10 cellular contexts compared by ENCODE assay signal in the genomic region with DNA sequence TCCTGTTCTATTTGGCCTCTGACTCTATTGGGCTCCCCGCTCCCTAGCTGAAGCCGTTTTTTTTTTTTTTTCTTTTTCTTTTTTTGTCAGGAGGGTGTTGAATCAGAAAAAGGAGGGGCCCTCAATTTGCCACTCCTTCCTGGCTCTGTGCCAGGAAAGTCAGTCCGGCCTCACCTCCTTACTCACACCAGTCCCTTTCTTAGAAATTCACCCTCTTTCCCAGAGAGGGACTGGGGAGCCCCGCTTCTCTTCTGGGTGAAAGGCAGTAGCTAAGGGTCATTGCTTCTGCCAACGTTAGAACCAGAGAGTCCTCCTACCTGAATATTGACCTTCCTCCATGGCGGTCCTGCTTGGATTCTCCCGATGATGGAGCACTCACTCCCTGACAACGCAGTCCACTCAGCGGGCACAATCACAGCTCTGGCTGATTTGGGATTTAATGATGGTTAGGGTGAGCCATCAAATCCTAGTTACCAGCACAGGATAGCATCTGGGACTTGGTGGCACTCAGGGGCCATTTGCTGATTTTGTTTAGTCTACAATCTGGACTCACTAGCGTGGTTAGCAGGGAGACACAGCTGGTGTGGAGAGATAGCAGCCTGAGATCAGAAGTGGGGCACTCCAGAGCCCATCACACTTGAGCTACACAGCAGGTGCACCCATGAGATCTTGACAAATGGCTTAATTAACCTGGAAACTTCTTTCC. TPM values are rescaled to one million over a fixed set of nuclear protein-coding genes. Genes with fewer than 3 reads are reported as not detected.
DNase-seq lines count a peak whose midpoint lies in the region; TF ChIP-seq lines count a peak whose summit lies in the region.
"Had no signal": no experiment of that assay in that cellular context is flagged by ENCODE, and none has a peak within 500 bp of the region (broad histone marks: within the 10 kb centered on the region; RNA-seq: fewer than 3 reads in every experiment).

No MANE protein-coding gene starts in this region.

- H3K4me1 ChIP-seq in breast epithelium = no peaks in the 10 kb centered on the region
- peaks cover 57% of the 10 kb centered on the region for H3K4me1 ChIP-seq in OCI-LY7 (ENCODE audit: insufficient read depth, low read length, poor library complexity, severe bottlenecking)

- H3K27me3 ChIP-seq in breast epithelium = peaks cover 0 to 56% of the 10 kb centered on the region in 2 donors

- H3K36me3 ChIP-seq in breast epithelium (no peaks in the 10 kb centered on the region), OCI-LY7 (ENCODE audit: insufficient read depth, low read length) (no peaks in the 10 kb centered on the region)

- peaks cover 63% of the 10 kb centered on the region for H3K27me3 Mint-ChIP-seq in MCF 10A (ENCODE audit: insufficient read depth, unreplicated experiment)
- H3K27me3 Mint-ChIP-seq in endothelial cell (ENCODE audit: unreplicated experiment) = peaks cover 13% of the 10 kb centered on the region

- peak overlapping the region; percentile 22 for H3K4me2 ChIP-seq in OCI-LY7 (ENCODE audit: low read length)

- H3K4me3 ChIP-seq in breast epithelium (no peak overlapping the region), OCI-LY7 (ENCODE audit: low read depth, low read length, poor library complexity, severe bottlenecking) (no peak overlapping the region)
- H3K4me3 ChIP-seq: skin epidermis had no signal

- TF ChIP-seq CTCF in MCF 10A (IDR thresholded peaks at IDR 0.05; ENCODE audit: unreplicated experiment) (no peak), breast epithelium (IDR thresholded peaks at IDR 0.05) (no peak), OCI-LY7 (conservative IDR thresholded peaks at IDR 0.05; ENCODE audit: low read length) (no peak), endothelial cell (IDR thresholded peaks at IDR 0.05; ENCODE audit: unreplicated experiment) (no peak)

- H3K27ac ChIP-seq in breast epithelium = no peak overlapping the region
- no peak overlapping the region for H3K27ac ChIP-seq in OCI-LY7 (ENCODE audit: low read depth, low read length, poor library complexity, severe bottlenecking)
- H3K27ac ChIP-seq: skin epidermis had no signal

- no peak for TF ChIP-seq POLR2A in breast epithelium (IDR thresholded peaks at IDR 0.05)

- H3K36me3 Mint-ChIP-seq in MCF 10A (ENCODE audit: insufficient read depth, unreplicated experiment) (peaks cover 6% of the 10 kb centered on the region), endothelial cell (ENCODE audit: low read depth, unreplicated experiment) (no peaks in the 10 kb centered on the region)

- peak; percentile 21 for DNase-seq in MCF 10A (ENCODE audit: unreplicated experiment)
- DNase-seq in breast epithelium (ENCODE audit: low spot score in 2 of 2) = no peak
- DNase-seq in OCI-LY7 (ENCODE audit: low spot score) = peak; percentile 50
- DNase-seq in endothelial cell (ENCODE audit: low spot score) = no peak
- DNase-seq in NCI-H187 (lab: John Stamatoyannopoulos, UW) = no peak
- no peak for DNase-seq in COR-L47 (lab: John Stamatoyannopoulos, UW)
- no peak for DNase-seq in SHP77 treated with DMSO at 0.1 percent for 48 hours (lab: John Stamatoyannopoulos, UW)
- no peak for DNase-seq in cortex of kidney (lab: John Stamatoyannopoulos, UW)
- DNase-seq: effector CD4-positive, alpha-beta T cell had no signal

- H3K9me3 Mint-ChIP-seq in MCF 10A (ENCODE audit: unreplicated experiment) = no peaks in the 10 kb centered on the region
- no peaks in the 10 kb centered on the region for H3K9me3 Mint-ChIP-seq in endothelial cell (ENCODE audit: unreplicated experiment)

- H3K27ac Mint-ChIP-seq in MCF 10A (ENCODE audit: low read depth, unreplicated experiment) = no peak overlapping the region
- H3K27ac Mint-ChIP-seq in endothelial cell (ENCODE audit: unreplicated experiment) = no peak overlapping the region

- intact Hi-C loops in MCF 10A (cut with micrococcal nuclease) = no loop called here
- intact Hi-C loops in breast epithelium (cut with DNase I; ENCODE audit: low total_unique reads) = no loop called here
- intact Hi-C loops in OCI-LY7 (cut with micrococcal nuclease; ENCODE audit: unreplicated experiment) = no loop called here

- H3K4me1 Mint-ChIP-seq in MCF 10A (ENCODE audit: insufficient read depth, unreplicated experiment) = peaks cover 10% of the 10 kb centered on the region
- H3K4me1 Mint-ChIP-seq in endothelial cell (ENCODE audit: unreplicated experiment) = no peaks in the 10 kb centered on the region

- CTCF ChIA-PET in MCF 10A (lab: Yijun Ruan, JAX) (interaction anchor here (0.7 to 1.2 kb wide), 2 partner anchors 21 to 158 kb away, joined by 3 to 4 read pairs; no protein-coding TSS in a partner anchor), OCI-LY7 (lab: Charles Lee; ENCODE audit: unreplicated experiment) (interaction anchor here (1.4 kb wide), 1 partner anchor 19 kb away, joined by 4 read pairs; a partner anchor contains a TSS)

- H3K9me3 ChIP-seq in breast epithelium = no peaks in the 10 kb centered on the region
- H3K9me3 ChIP-seq in OCI-LY7 (ENCODE audit: low read length) = no peaks in the 10 kb centered on the region

- H3K9me2 ChIP-seq in OCI-LY7 (ENCODE audit: insufficient read depth, low read length) = no peaks in the 10 kb centered on the region

- no peaks in the 10 kb centered on the region for H3K79me2 ChIP-seq in OCI-LY7 (ENCODE audit: insufficient read depth, low read depth, low read length)

- no peaks in the 10 kb centered on the region for H4K20me1 ChIP-seq in OCI-LY7 (ENCODE audit: insufficient read depth, low read length)

- no TSS peak for BruUV-seq in MCF 10A (replicated peaks; lab: Mats Ljungman, UMichigan)
- no TSS peak for BruUV-seq in OCI-LY7 (replicated peaks; lab: Mats Ljungman, UMichigan)

- H3K4me3 Mint-ChIP-seq in MCF 10A (ENCODE audit: unreplicated experiment) (no peak overlapping the region), endothelial cell (ENCODE audit: unreplicated experiment) (peak overlapping the region; percentile 53)

- no peak overlapping the region for H2AFZ ChIP-seq in OCI-LY7 (ENCODE audit: low read length)

- POLR2A ChIA-PET in MCF 10A (lab: Yijun Ruan, JAX) = interaction anchor here (0.6 kb wide), 1 partner anchor 102 kb away, joined by 3 read pairs; no protein-coding TSS in a partner anchor
- POLR2A ChIA-PET in OCI-LY7 (lab: Charles Lee) = interaction anchor here (0.7 to 1.1 kb wide), 2 partner anchors 8 to 25 kb away, joined by 3 read pairs; no protein-coding TSS in a partner anchor

RNA-seq across cellular contexts. Expression of a gene that starts 2.4 kb away (rescaled TPM):
- total RNA-seq in MCF 10A (2022) = not detected in 2 replicates
- under 1 TPM in 2 of 3 donors, not detected in 1; 0.29 to 0.48 TPM for total RNA-seq in breast epithelium
- total RNA-seq in OCI-LY7 (2014; rRNA removed; shearing (Covaris generic)) = 3.3 and 3.7 TPM in 2 replicates
- 3.9 and 4.6 TPM in 2 replicates for total RNA-seq in OCI-LY7 (2022)
- total RNA-seq in endothelial cell (ENCODE audit: unreplicated experiment) = not detected

RNA-seq across cellular contexts. Expression of a gene that starts 18.9 kb away (rescaled TPM):
- total RNA-seq in MCF 10A (2022) = 123 and 155 TPM in 2 replicates
- 10 to 100 TPM; 34.7 to 84.0 (median 62.6) TPM for total RNA-seq in breast epithelium
- 78.4 and 91.5 TPM in 2 replicates for total RNA-seq in OCI-LY7 (2014; rRNA removed; shearing (Covaris generic))
- total RNA-seq in OCI-LY7 (2022) = 115 and 150 TPM in 2 replicates
- total RNA-seq in endothelial cell (ENCODE audit: unreplicated experiment) = 82.0 TPM

RNA-seq across cellular contexts. Expression of a gene that starts 22.7 kb away (rescaled TPM):
- total RNA-seq in MCF 10A (2022) (0.44 TPM in 1 of 2 replicates, not detected in the other), breast epithelium (1 to 10 TPM in 2 of 3 donors, not detected in 1; 1.0 to 2.4 TPM), OCI-LY7 (2022) (not detected in 2 replicates), endothelial cell (ENCODE audit: unreplicated experiment) (not detected)
- total RNA-seq in OCI-LY7 (2014; rRNA removed; shearing (Covaris generic)) = 0.22 and 0.28 TPM in 2 replicates

RNA-seq across cellular contexts. Expression of a gene that starts 30.7 kb away (rescaled TPM):
- not detected in 2 replicates for total RNA-seq in MCF 10A (2022)
- not detected for total RNA-seq in breast epithelium
- not detected in 2 replicates for total RNA-seq in OCI-LY7 (2014; rRNA removed; shearing (Covaris generic))
- total RNA-seq in OCI-LY7 (2022) = not detected in 2 replicates
- total RNA-seq in endothelial cell (ENCODE audit: unreplicated experiment) = not detected

RNA-seq across cellular contexts. Expression of a gene that starts 32.3 kb away (rescaled TPM):
- total RNA-seq in MCF 10A (2022) = not detected in 2 replicates
- total RNA-seq in breast epithelium = 1 to 10 TPM in 2 of 3 donors, not detected in 1; 1.3 to 3.7 TPM
- total RNA-seq in OCI-LY7 (2014; rRNA removed; shearing (Covaris generic)) = not detected in 2 replicates
- not detected in 2 replicates for total RNA-seq in OCI-LY7 (2022)
- total RNA-seq in endothelial cell (ENCODE audit: unreplicated experiment) = not detected

Comparison
In these comparisons a context has a peak if more than half of its experiments do, and no peak if none do; other contexts are left out.
1. DNase-seq: peak in MCF 10A (single experiment) and OCI-LY7 (single experiment); none in breast epithelium (0 of 2), endothelial cell (single experiment), NCI-H187 (0 of 2), COR-L47 (single experiment), SHP77 treated with DMSO at 0.1 percent for 48 hours (single experiment) and cortex of kidney (single experiment).